8 cellular contexts compared by ENCODE assay signal in genomic region chr3:154120903-154121235, GRCh38. TPM values are rescaled to one million over a fixed set of nuclear protein-coding genes. Genes with fewer than 3 reads are reported as not detected.
A peak's percentile ranks its signal among the peaks of the same experiment; 100 is the strongest.
DNase-seq lines count a peak whose midpoint lies in the region; ATAC-seq and TF ChIP-seq lines count a peak whose summit lies in the region.

No MANE protein-coding gene starts in this region.

- peaks cover 2 to 43% (median 30%) of the 10 kb centered on the region in 4 donors for H3K4me1 ChIP-seq in stomach

- ATAC-seq in HG02938 (IDR thresholded peaks at IDR 0.05; ENCODE audit: unreplicated experiment) (peak; percentile 34), GM18505 (IDR thresholded peaks at IDR 0.05; ENCODE audit: unreplicated experiment) (no peak)
- no peak for ATAC-seq in activated CD8-positive, alpha-beta T cell treated with anti-CD3 and anti-CD28 coated beads, Interleukin-2, amount 10 ng/mL, durations not matched to agents 7 days and 5 days

- H3K4me1 Mint-ChIP-seq in activated CD8-positive, alpha-beta T cell treated with anti-CD3 and anti-CD28 coated beads, Interleukin-2, amount 10 ng/mL, durations not matched to agents 7 days and 5 days (ENCODE audit: low read depth), result peaks cover 15% of the 10 kb centered on the region

- WGBS in stomach, 5 donors, result 0 to 2% (median 1%) methylated on average over 10 to 19 of the region's 19 CpGs

- H3K36me3 Mint-ChIP-seq in activated CD8-positive, alpha-beta T cell treated with anti-CD3 and anti-CD28 coated beads, Interleukin-2, amount 10 ng/mL, durations not matched to agents 7 days and 5 days (ENCODE audit: low read depth), result no peaks in the 10 kb centered on the region

- peaks cover 0 to 19% (median 11%) of the 10 kb centered on the region in 3 donors for H3K27me3 ChIP-seq in stomach

- no peak for TF ChIP-seq EP300 in stomach (IDR thresholded peaks at IDR 0.05)

- H3K4me3 ChIP-seq in GM12865 (ENCODE audit: low read depth, low read length), result peak overlapping the region; percentile 57
- peak overlapping the region; percentile 76 to 91 (median 82) for H3K4me3 ChIP-seq in stomach

- POLR2A ChIA-PET in activated CD8-positive, alpha-beta T cell treated with anti-CD3 and anti-CD28 coated beads, Interleukin-2, amount 10 ng/mL, durations not matched to agents 7 days and 5 days (lab: Charles Lee), result no interaction called here

- peaks cover 64% of the 10 kb centered on the region for H3K27me3 Mint-ChIP-seq in activated CD8-positive, alpha-beta T cell treated with anti-CD3 and anti-CD28 coated beads, Interleukin-2, amount 10 ng/mL, durations not matched to agents 7 days and 5 days (ENCODE audit: low read depth)

- H3K9me3 ChIP-seq in stomach, result no peaks in the 10 kb centered on the region

- H3K4me3 Mint-ChIP-seq in activated CD8-positive, alpha-beta T cell treated with anti-CD3 and anti-CD28 coated beads, Interleukin-2, amount 10 ng/mL, durations not matched to agents 7 days and 5 days, result peak overlapping the region; percentile 73

- CTCF ChIA-PET in activated CD8-positive, alpha-beta T cell treated with anti-CD3 and anti-CD28 coated beads, Interleukin-2, amount 10 ng/mL, durations not matched to agents 7 days and 5 days (lab: Charles Lee), result interaction anchor here (0.7 to 1.1 kb wide), 2 partner anchors 9 to 12 kb away, joined by 3 read pairs; no protein-coding TSS in a partner anchor

- no peak for TF ChIP-seq CTCF in GM12865 (IDR thresholded peaks at IDR 0.05; ENCODE audit: insufficient read depth, low read depth, low read length, missing control alignments)
- no peak for TF ChIP-seq CTCF in stomach (IDR thresholded peaks at IDR 0.05)

- no peaks in the 10 kb centered on the region for H3K36me3 ChIP-seq in stomach

- TF ChIP-seq POLR2A in stomach (IDR thresholded peaks at IDR 0.05), result no peak
- no peak for TF ChIP-seq POLR2A in GM18505 (IDR thresholded peaks at IDR 0.05; ENCODE audit: borderline replicate concordance, extremely low read depth, insufficient read depth, insufficient read length)

- H3K27ac ChIP-seq in stomach, result peak overlapping the region; percentile 72 to 83 (median 81)

- DNase-seq in GM12865 (ENCODE audit: low read depth), result no peak
- no peak for DNase-seq in activated CD8-positive, alpha-beta T cell treated with anti-CD3 and anti-CD28 coated beads, Interleukin-2, amount 10 ng/mL, durations not matched to agents 7 days and 5 days
- DNase-seq in iris pigment epithelial cell (ENCODE audit: low read depth), result peak; percentile 38
- no peak for DNase-seq in stomach
- DNase-seq in DMS53 treated with DMSO at 0.1 percent for 48 hours (lab: John Stamatoyannopoulos, UW; ENCODE audit: unreplicated experiment), result no peak
- DNase-seq in superior temporal gyrus (ENCODE audit: extremely low spot score), result no peak

- intact Hi-C loops in stomach (cut with DNase I; ENCODE audit: low total_unique reads), result no loop called here

- H3K27ac Mint-ChIP-seq in activated CD8-positive, alpha-beta T cell treated with anti-CD3 and anti-CD28 coated beads, Interleukin-2, amount 10 ng/mL, durations not matched to agents 7 days and 5 days, result no peak overlapping the region

- H3K9me3 Mint-ChIP-seq in activated CD8-positive, alpha-beta T cell treated with anti-CD3 and anti-CD28 coated beads, Interleukin-2, amount 10 ng/mL, durations not matched to agents 7 days and 5 days (ENCODE audit: insufficient read depth), result no peaks in the 10 kb centered on the region

RNA-seq across cellular contexts. Expression of gene ARHGEF26, which starts 0.3 kb away (rescaled TPM):
- total RNA-seq in activated CD8-positive, alpha-beta T cell treated with anti-CD3 and anti-CD28 coated beads, Interleukin-2, amount 10 ng/mL, durations not matched to agents 7 days and 5 days, result under 1 TPM in 1 of 2 experiments, not detected in 1; 0.08 TPM
- total RNA-seq in stomach, result 10 to 100 TPM; 20.4 to 40.6 (median 24.3) TPM
- polyA plus RNA-seq in stomach, result 1 to 10 TPM; 3.9 to 6.4 (median 5.1) TPM

Comparison
In these comparisons a context has a peak if more than half of its experiments do, and no peak if none do; other contexts are left out.
1. RNA of gene ARHGEF26, which starts 0.3 kb away (total RNA-seq): 20.4 to 40.6 TPM in stomach; 0.08 TPM in activated CD8-positive, alpha-beta T cell treated with anti-CD3 and anti-CD28 coated beads, Interleukin-2, amount 10 ng/mL, durations not matched to agents 7 days and 5 days; every median in the first group is over 10 times any median in the second.